In genomic region chr17:44795421-44795820, GRCh38 we compare ENCODE assay signal across 13 cellular contexts. TPM values are rescaled to one million over a fixed set of nuclear protein-coding genes. Genes with fewer than 3 reads are reported as not detected.
DNase-seq lines count a peak whose midpoint lies in the region; ATAC-seq, FAIRE-seq and TF ChIP-seq lines count a peak whose summit lies in the region.
"Had no signal": no experiment of that assay in that cellular context is flagged by ENCODE, and none has a peak within 500 bp of the region (broad histone marks: within the 10 kb centered on the region; RNA-seq: fewer than 3 reads in every experiment).

No MANE protein-coding gene starts in this region.

- H3K4me3 ChIP-seq in GM23338, result no peak overlapping the region
- H3K4me3 ChIP-seq in ascending aorta, result peak overlapping the region in 1 of 2 donors; percentile 58
- H3K4me3 ChIP-seq in right cardiac atrium (ENCODE audit: low read length), result no peak overlapping the region
- H3K4me3 ChIP-seq in skeletal muscle satellite cell (ENCODE audit: low read length), result peak overlapping the region; percentile 20

- H3K4me2 ChIP-seq in GM23338 (no peak overlapping the region), skeletal muscle satellite cell (ENCODE audit: low read length) (peak overlapping the region; percentile 22)

- no peaks in the 10 kb centered on the region for H3K9me2 ChIP-seq in GM23338 (ENCODE audit: insufficient read depth)

- ATAC-seq in GM23338, result no peak
- ATAC-seq in right cardiac atrium, result no peak
- ATAC-seq in stimulated activated effector memory CD8-positive, alpha-beta T cell treated with anti-CD3 and anti-CD28 coated beads, Interleukin-12 subunit alpha, Interleukin-12 subunit beta, amount 100 ng/mL, for 72 hours, result no peak
- ATAC-seq in GM18517 (IDR thresholded peaks at IDR 0.05; ENCODE audit: unreplicated experiment), result no peak
- ATAC-seq: natural killer cell treated with Interleukin-12 subunit alpha and Interleukin-12 subunit beta and Interleukin-15 and Interleukin-18, amount 100 ng/mL, for 72 hours had no signal

- no peak for TF ChIP-seq CTCF in GM23338 (conservative IDR thresholded peaks at IDR 0.05; ENCODE audit: low read depth in 2 of 2)
- no peak for TF ChIP-seq CTCF in ascending aorta (IDR thresholded peaks at IDR 0.05)

- intact Hi-C loops in ascending aorta (cut with DNase I), result no loop called here
- intact Hi-C loops in right cardiac atrium (cut with DNase I), result no loop called here

- peaks cover 27% of the 10 kb centered on the region; the same call in 1 of the 2 replicates for H3F3A ChIP-seq in GM23338 (replicated peaks; ENCODE audit: low read depth)

- peaks cover 25% of the 10 kb centered on the region for H3K4me1 ChIP-seq in GM23338 (ENCODE audit: insufficient read depth)
- peaks cover 13 to 18% of the 10 kb centered on the region in 2 donors for H3K4me1 ChIP-seq in ascending aorta
- H3K4me1 ChIP-seq in right cardiac atrium (ENCODE audit: control insufficient read depth, insufficient read depth, low read length), result peaks cover 11% of the 10 kb centered on the region
- peaks cover 27% of the 10 kb centered on the region for H3K4me1 ChIP-seq in skeletal muscle satellite cell (ENCODE audit: control insufficient read depth, insufficient read depth, low read length)

- no peak for FAIRE-seq in frontal cortex (lab: Jason Lieb, UNC)
- FAIRE-seq: GM18507 had no signal

- H3K36me3 Mint-ChIP-seq in GM23338 (ENCODE audit: low read depth), result peaks cover 23% of the 10 kb centered on the region; the same call in 2 of the 3 replicates
- no peaks in the 10 kb centered on the region for H3K36me3 Mint-ChIP-seq in stimulated activated effector memory CD8-positive, alpha-beta T cell treated with anti-CD3 and anti-CD28 coated beads, Interleukin-12 subunit alpha, Interleukin-12 subunit beta, amount 100 ng/mL, for 72 hours
- H3K36me3 Mint-ChIP-seq: natural killer cell treated with Interleukin-12 subunit alpha and Interleukin-12 subunit beta and Interleukin-15 and Interleukin-18, amount 100 ng/mL, for 72 hours had no signal

- no peak overlapping the region for H2AFZ ChIP-seq in GM23338

- no peaks in the 10 kb centered on the region for H3K9me3 Mint-ChIP-seq in GM23338
- no peaks in the 10 kb centered on the region for H3K9me3 Mint-ChIP-seq in stimulated activated effector memory CD8-positive, alpha-beta T cell treated with anti-CD3 and anti-CD28 coated beads, Interleukin-12 subunit alpha, Interleukin-12 subunit beta, amount 100 ng/mL, for 72 hours
- H3K9me3 Mint-ChIP-seq: activated CD4-positive, alpha-beta T cell treated with anti-CD3 and anti-CD28 coated beads, Interleukin-2, amount 10 ng/mL, durations not matched to agents 7 days and 5 days; activated T-helper 2 cell treated with anti-CD3 and anti-CD28 coated beads, Interferon-gamma antibody, Interleukin-2, Interleukin-4, amounts not matched to agents 10 μg/mL and 5 μg/mL and 100 μg/mL, durations not matched to agents 14 hours and 24 hours and 36 hours; natural killer cell treated with Interleukin-12 subunit alpha and Interleukin-12 subunit beta and Interleukin-15 and Interleukin-18, amount 100 ng/mL, for 72 hours had no signal

- H3K36me3 ChIP-seq in GM23338 (ENCODE audit: insufficient read depth), result no peaks in the 10 kb centered on the region
- no peaks in the 10 kb centered on the region for H3K36me3 ChIP-seq in ascending aorta
- peaks cover 15% of the 10 kb centered on the region for H3K36me3 ChIP-seq in skeletal muscle satellite cell (ENCODE audit: insufficient read depth, low read length)

- peak overlapping the region; percentile 77 for H3K9ac ChIP-seq in skeletal muscle satellite cell (ENCODE audit: low read depth, low read length)

- WGBS in right cardiac atrium, result 79% methylated on average over 9 of the region's 9 CpGs

- H3K9me3 ChIP-seq in ascending aorta (no peaks in the 10 kb centered on the region), right cardiac atrium (ENCODE audit: control insufficient read depth, low read length) (no peaks in the 10 kb centered on the region), skeletal muscle satellite cell (replicated peaks; ENCODE audit: low read length) (no peaks in the 10 kb centered on the region)

- H3K4me3 Mint-ChIP-seq in GM23338, result no peak overlapping the region
- no peak overlapping the region for H3K4me3 Mint-ChIP-seq in stimulated activated effector memory CD8-positive, alpha-beta T cell treated with anti-CD3 and anti-CD28 coated beads, Interleukin-12 subunit alpha, Interleukin-12 subunit beta, amount 100 ng/mL, for 72 hours
- H3K4me3 Mint-ChIP-seq: activated CD4-positive, alpha-beta T cell treated with anti-CD3 and anti-CD28 coated beads, Interleukin-2, amount 10 ng/mL, durations not matched to agents 7 days and 5 days; natural killer cell treated with Interleukin-12 subunit alpha and Interleukin-12 subunit beta and Interleukin-15 and Interleukin-18, amount 100 ng/mL, for 72 hours had no signal

- peak overlapping the region; percentile 63 for H3K27ac Mint-ChIP-seq in GM23338
- H3K27ac Mint-ChIP-seq in stimulated activated effector memory CD8-positive, alpha-beta T cell treated with anti-CD3 and anti-CD28 coated beads, Interleukin-12 subunit alpha, Interleukin-12 subunit beta, amount 100 ng/mL, for 72 hours, result no peak overlapping the region
- H3K27ac Mint-ChIP-seq: activated CD4-positive, alpha-beta T cell treated with anti-CD3 and anti-CD28 coated beads, Interleukin-2, amount 10 ng/mL, durations not matched to agents 7 days and 5 days had no signal

- DNase-seq in GM23338 (ENCODE audit: low spot score), result no peak
- no peak for DNase-seq in ascending aorta (ENCODE audit: low spot score in 2 of 2)
- DNase-seq in right cardiac atrium, result no peak
- no peak for DNase-seq in stimulated activated effector memory CD8-positive, alpha-beta T cell treated with anti-CD3 and anti-CD28 coated beads, Interleukin-12 subunit alpha, Interleukin-12 subunit beta, amount 100 ng/mL, for 72 hours (ENCODE audit: low spot score in 2 of 2)
- no peak for DNase-seq in cerebellar cortex (ENCODE audit: low spot score)
- no peak for DNase-seq in frontal cortex (ENCODE audit: low spot score in 2 of 2)
- DNase-seq: activated CD4-positive, alpha-beta T cell treated with anti-CD3 and anti-CD28 coated beads, Interleukin-2, amount 10 ng/mL, durations not matched to agents 7 days and 5 days had no signal

- H3K27me3 ChIP-seq in GM23338 (ENCODE audit: insufficient read depth), result no peaks in the 10 kb centered on the region
- no peaks in the 10 kb centered on the region for H3K27me3 ChIP-seq in ascending aorta
- no peaks in the 10 kb centered on the region for H3K27me3 ChIP-seq in right cardiac atrium (ENCODE audit: control insufficient read depth, insufficient read depth)
- H3K27me3 ChIP-seq in skeletal muscle satellite cell (ENCODE audit: control insufficient read depth, insufficient read depth, low read length), result no peaks in the 10 kb centered on the region

- peak overlapping the region; percentile 86 for H3K27ac ChIP-seq in GM23338 (ENCODE audit: low read depth)
- H3K27ac ChIP-seq in ascending aorta, result peak overlapping the region; percentile 77 to 81
- H3K27ac ChIP-seq in right cardiac atrium (ENCODE audit: low read length), result peak overlapping the region; percentile 95

- H3K4me1 Mint-ChIP-seq in GM23338, result peaks cover 35% of the 10 kb centered on the region
- no peaks in the 10 kb centered on the region for H3K4me1 Mint-ChIP-seq in stimulated activated effector memory CD8-positive, alpha-beta T cell treated with anti-CD3 and anti-CD28 coated beads, Interleukin-12 subunit alpha, Interleukin-12 subunit beta, amount 100 ng/mL, for 72 hours

- peaks cover 12% of the 10 kb centered on the region for H3K27me3 Mint-ChIP-seq in GM23338 (ENCODE audit: insufficient read depth, low read depth, poor library complexity)

- peaks cover 7% of the 10 kb centered on the region; the same call in 1 of the 2 replicates for H4K20me1 ChIP-seq in GM23338 (replicated peaks; ENCODE audit: insufficient read depth)

- 0 out of 2 replicates have a peak, but pooled peaks cover 9% of the 10 kb centered on the region for H3K79me2 ChIP-seq in GM23338 (replicated peaks; ENCODE audit: insufficient read depth)

TF ChIP-seq in GM23338, 12 proteins besides CTCF, POLR2A, EP300 and RAD21:
- TF ChIP-seq ZNF114 (CRISPR knock-in tag; IDR thresholded peaks at IDR 0.05) (no peak), NANOG (IDR thresholded peaks at IDR 0.05; ENCODE audit: borderline replicate concordance) (no peak), EZH2phosphoT487 (IDR thresholded peaks at IDR 0.05; ENCODE audit: unreplicated experiment) (no peak), ETS1 (IDR thresholded peaks at IDR 0.05) (no peak), CREB1 (CRISPR knock-in tag; IDR thresholded peaks at IDR 0.05; ENCODE audit: low read depth) (no peak)

RNA-seq across cellular contexts. Expression of gene GJC1, which starts 34.7 kb away (rescaled TPM):
- total RNA-seq in GM23338 (2014; rRNA removed; shearing (Covaris generic)), result 87.8 and 99.2 TPM in 2 replicates
- polyA plus RNA-seq in GM23338 (2016; fragmentation: Nextera tagmentation; extraction: Ambion mirVana), result 32.0 and 34.7 TPM in 2 replicates
- 9.9 TPM for total RNA-seq in ascending aorta
- total RNA-seq in right cardiac atrium, result 10 to 100 TPM; 35.2 to 64.0 (median 48.5) TPM
- polyA plus RNA-seq in right cardiac atrium, result 20.8 TPM
- total RNA-seq in skeletal muscle satellite cell (2012; rRNA removed), result 7.2 and 19.8 TPM in 2 replicates
- 76.2 TPM for total RNA-seq in frontal cortex

RNA-seq across cellular contexts. Expression of gene ADAM11, which starts 36.6 kb away (rescaled TPM):
- total RNA-seq in GM23338 (2014; rRNA removed; shearing (Covaris generic)), result 4.4 and 4.7 TPM in 2 replicates
- polyA plus RNA-seq in GM23338 (2016; fragmentation: Nextera tagmentation; extraction: Ambion mirVana) (0.54 and 0.55 TPM in 2 replicates), right cardiac atrium (21.5 TPM)
- total RNA-seq in ascending aorta (not detected), right cardiac atrium (10 to 100 TPM in 3 of 4 donors, 1 to 10 TPM in 1; 9.5 to 43.3 (median 34.0) TPM), frontal cortex (14.7 TPM)
- 0.51 TPM in 1 of 2 replicates, not detected in the other for total RNA-seq in skeletal muscle satellite cell (2012; rRNA removed)

RNA-seq across cellular contexts. Expression of gene HIGD1B, which starts 52.3 kb away (rescaled TPM):
- total RNA-seq in GM23338 (2014; rRNA removed; shearing (Covaris generic)), result not detected in 2 replicates
- polyA plus RNA-seq in GM23338 (2016; fragmentation: Nextera tagmentation; extraction: Ambion mirVana) (not detected in 2 replicates), right cardiac atrium (10.3 TPM)
- total RNA-seq in ascending aorta (not detected), right cardiac atrium (1 to 10 TPM; 1.6 to 5.5 (median 3.6) TPM), frontal cortex (3.7 TPM)
- not detected in 2 replicates for total RNA-seq in skeletal muscle satellite cell (2012; rRNA removed)
- total RNA-seq: activated CD4-positive, alpha-beta T cell treated with anti-CD3 and anti-CD28 coated beads, Interleukin-2, amount 10 ng/mL, durations not matched to agents 7 days and 5 days; activated T-helper 2 cell treated with anti-CD3 and anti-CD28 coated beads, Interferon-gamma antibody, Interleukin-2, Interleukin-4, amounts not matched to agents 10 μg/mL and 5 μg/mL and 100 μg/mL, durations not matched to agents 14 hours and 24 hours and 36 hours; natural killer cell treated with Interleukin-12 subunit alpha and Interleukin-12 subunit beta and Interleukin-15 and Interleukin-18, amount 100 ng/mL, for 72 hours; T-helper 1 cell treated with Interleukin-12 subunit alpha and Interleukin-12 subunit beta and Interleukin-4 antibody, amounts not matched to agents 30 ng/mL and 1 ng/mL, for 36 hours had no signal
